Comparison of ENCODE assay signal across 14 cellular contexts in genomic region chr7:36787933-36788378, GRCh38.
A peak's percentile ranks its signal among the peaks of the same experiment; 100 is the strongest.
DNase-seq lines count a peak whose midpoint lies in the region; ATAC-seq lines count a peak whose summit lies in the region.
"Had no signal": no experiment of that assay in that cellular context is flagged by ENCODE, and none has a peak within 500 bp of the region (broad histone marks: within the 10 kb centered on the region; RNA-seq: fewer than 3 reads in every experiment).

No MANE protein-coding gene starts in this region.

- no peaks in the 10 kb centered on the region for H3K27me3 ChIP-seq in CD4-positive, alpha-beta memory T cell (ENCODE audit: insufficient read depth, low read length)
- H3K27me3 ChIP-seq: colonic mucosa had no signal

- intact Hi-C loops in CD4-positive, alpha-beta memory T cell (cut with micrococcal nuclease): loop anchor here (2.0 to 5.0 kb wide), 2 partner anchors 63 to 111 kb away; partner anchors contain the start of gene AOAH
- intact Hi-C loops in Right ventricle myocardium inferior (cut with DNase I): no loop called here

- DNase-seq in CD4-positive, alpha-beta memory T cell: peak; percentile 45 to 67 (median 64)
- peak; percentile 59 for DNase-seq in central memory CD4-positive, alpha-beta T cell
- no peak for DNase-seq in Right ventricle myocardium inferior (ENCODE audit: missing footprints)
- no peak for DNase-seq in SHP77 treated with DMSO at 0.1 percent for 48 hours (lab: John Stamatoyannopoulos, UW)
- DNase-seq in stimulated activated CD4-positive, alpha-beta T cell treated with anti-CD3 and anti-CD28 coated beads, Interleukin-4, amount 100 ng/mL, for 4 hours: no peak
- DNase-seq: activated naive CD4-positive, alpha-beta T cell; colonic mucosa; COR-L47; mesendoderm; NCI-H2171; stimulated activated CD4-positive, alpha-beta T cell treated with anti-CD3 and anti-CD28 coated beads, Interleukin-2, amount 100 ng/mL, for 48 hours had no signal

- POLR2A ChIA-PET in CD4-positive, alpha-beta memory T cell (lab: Charles Lee; ENCODE audit: partially characterized antibody): interaction anchor here (0.6 to 6.0 kb wide), 9 partner anchors 11 to 394 kb away, joined by 3 to 58 read pairs (median 4); partner anchors contain the start of gene AOAH

- peak overlapping the region; percentile 33 to 95 (median 83) for H3K27ac Mint-ChIP-seq in CD4-positive, alpha-beta memory T cell

- peak; percentile 67 for ATAC-seq in GM18502 (IDR thresholded peaks at IDR 0.05; ENCODE audit: poor library complexity, unreplicated experiment)
- ATAC-seq in HG03039 (IDR thresholded peaks at IDR 0.05; ENCODE audit: unreplicated experiment): peak; percentile 66
- ATAC-seq in Right ventricle myocardium inferior: no peak

- H3K27ac ChIP-seq in CD4-positive, alpha-beta memory T cell (ENCODE audit: low read depth, low read length): no peak overlapping the region
- H3K27ac ChIP-seq: colonic mucosa, prostate gland had no signal

- no peaks in the 10 kb centered on the region for H3K36me3 Mint-ChIP-seq in CD4-positive, alpha-beta memory T cell

- H3K4me1 ChIP-seq in CD4-positive, alpha-beta memory T cell (ENCODE audit: insufficient read depth, low read length): peaks cover 74% of the 10 kb centered on the region
- H3K4me1 ChIP-seq: colonic mucosa, prostate gland had no signal

- peaks cover 0 to 2% (median 0%) of the 10 kb centered on the region in 8 donors for H3K9me3 Mint-ChIP-seq in CD4-positive, alpha-beta memory T cell

- H3K4me3 ChIP-seq in CD4-positive, alpha-beta memory T cell (ENCODE audit: low read length in 2 of 2): no peak overlapping the region
- H3K4me3 ChIP-seq: colonic mucosa, prostate gland had no signal

- no peaks in the 10 kb centered on the region for H3K27me3 Mint-ChIP-seq in CD4-positive, alpha-beta memory T cell

- peaks cover 63 to 71% (median 65%) of the 10 kb centered on the region in 4 donors for H3K4me1 Mint-ChIP-seq in CD4-positive, alpha-beta memory T cell

- no peaks in the 10 kb centered on the region for H3K9me3 ChIP-seq in CD4-positive, alpha-beta memory T cell (ENCODE audit: control insufficient read depth in 1 of 2, low read length in 2 of 2)
- H3K9me3 ChIP-seq: colonic mucosa, prostate gland had no signal

- H3K36me3 ChIP-seq in CD4-positive, alpha-beta memory T cell (ENCODE audit: insufficient read depth, low read length): no peaks in the 10 kb centered on the region
- H3K36me3 ChIP-seq: colonic mucosa, prostate gland had no signal

- peak overlapping the region in 7 of 8 donors; percentile 5 to 67 (median 18) for H3K4me3 Mint-ChIP-seq in CD4-positive, alpha-beta memory T cell

- CTCF ChIA-PET in CD4-positive, alpha-beta memory T cell (lab: Charles Lee; ENCODE audit: partially characterized antibody): interaction anchor here (0.8 to 3.1 kb wide), 8 partner anchors 11 to 394 kb away, joined by 3 to 11 read pairs (median 4); no protein-coding TSS in a partner anchor

Comparison
In these comparisons a context has a peak if more than half of its experiments do, and no peak if none do; other contexts are left out.
1. DNase-seq: peak in CD4-positive, alpha-beta memory T cell (5 of 5) and central memory CD4-positive, alpha-beta T cell (single experiment); none in Right ventricle myocardium inferior (single experiment), SHP77 treated with DMSO at 0.1 percent for 48 hours (single experiment) and stimulated activated CD4-positive, alpha-beta T cell treated with anti-CD3 and anti-CD28 coated beads, Interleukin-4, amount 100 ng/mL, for 4 hours (0 of 2).